18 cellular contexts compared by ENCODE assay signal in genomic region chr3:173748140-173748539, GRCh38.
"Had no signal": no experiment of that assay in that cellular context is flagged by ENCODE, and none has a peak within 500 bp of the region (broad histone marks: within the 10 kb centered on the region; RNA-seq: fewer than 3 reads in every experiment).

No MANE protein-coding gene starts in this region.

- H3K4me3 Mint-ChIP-seq: activated CD4-positive, alpha-beta memory T cell treated with anti-CD3 and anti-CD28 coated beads for 36 hours; activated CD4-positive, alpha-beta T cell treated with anti-CD3 and anti-CD28 coated beads for 36 hours; activated naive CD4-positive, alpha-beta T cell treated with anti-CD3 and anti-CD28 coated beads, Interleukin-2, amount 10 ng/mL, durations not matched to agents 7 days and 5 days; activated T-cell treated with anti-CD3 and anti-CD28 coated beads, Interleukin-2, amount 50 U/mL, for 24 hours; natural killer cell treated with Interleukin-12 subunit alpha and Interleukin-12 subunit beta and Interleukin-15 and Interleukin-18, amount 100 ng/mL, for 72 hours had no signal

- H3K27ac Mint-ChIP-seq: activated CD4-positive, alpha-beta memory T cell treated with anti-CD3 and anti-CD28 coated beads for 36 hours; activated CD4-positive, alpha-beta T cell treated with anti-CD3 and anti-CD28 coated beads for 36 hours; activated naive CD4-positive, alpha-beta T cell treated with anti-CD3 and anti-CD28 coated beads, Interleukin-2, amount 10 ng/mL, durations not matched to agents 7 days and 5 days; activated T-cell treated with anti-CD3 and anti-CD28 coated beads, Interleukin-2, amount 50 U/mL, for 24 hours; natural killer cell treated with Interleukin-12 subunit alpha and Interleukin-12 subunit beta and Interleukin-15 and Interleukin-18, amount 100 ng/mL, for 72 hours had no signal

- H3K4me1 Mint-ChIP-seq: activated CD4-positive, alpha-beta T cell treated with anti-CD3 and anti-CD28 coated beads for 36 hours; activated naive CD4-positive, alpha-beta T cell treated with anti-CD3 and anti-CD28 coated beads, Interleukin-2, amount 10 ng/mL, durations not matched to agents 7 days and 5 days had no signal

- H3K27me3 ChIP-seq: ascending aorta, cardiac muscle cell, transverse colon had no signal

- H3K36me3 Mint-ChIP-seq: activated CD4-positive, alpha-beta memory T cell treated with anti-CD3 and anti-CD28 coated beads for 36 hours; activated naive CD4-positive, alpha-beta T cell treated with anti-CD3 and anti-CD28 coated beads, Interleukin-2, amount 10 ng/mL, durations not matched to agents 7 days and 5 days; natural killer cell treated with Interleukin-12 subunit alpha and Interleukin-12 subunit beta and Interleukin-15 and Interleukin-18, amount 100 ng/mL, for 72 hours had no signal

- H3K9me3 Mint-ChIP-seq: activated naive CD4-positive, alpha-beta T cell treated with anti-CD3 and anti-CD28 coated beads, Interleukin-2, amount 10 ng/mL, durations not matched to agents 7 days and 5 days; activated T-cell treated with anti-CD3 and anti-CD28 coated beads, Interleukin-2, amount 50 U/mL, for 24 hours had no signal

- H3K27me3 Mint-ChIP-seq: activated CD4-positive, alpha-beta memory T cell treated with anti-CD3 and anti-CD28 coated beads for 36 hours; activated CD4-positive, alpha-beta T cell treated with anti-CD3 and anti-CD28 coated beads for 36 hours; activated naive CD4-positive, alpha-beta T cell treated with anti-CD3 and anti-CD28 coated beads, Interleukin-2, amount 10 ng/mL, durations not matched to agents 7 days and 5 days; activated T-cell treated with anti-CD3 and anti-CD28 coated beads, Interleukin-2, amount 50 U/mL, for 24 hours; natural killer cell treated with Interleukin-12 subunit alpha and Interleukin-12 subunit beta and Interleukin-15 and Interleukin-18, amount 100 ng/mL, for 72 hours had no signal

- H3K4me3 ChIP-seq: ascending aorta, cardiac muscle cell, skin epidermis, transverse colon had no signal

- H3K4me1 ChIP-seq: ascending aorta, transverse colon had no signal

- H3K36me3 ChIP-seq: ascending aorta, cardiac muscle cell, transverse colon had no signal

- H3K9me3 ChIP-seq: ascending aorta, transverse colon had no signal

- FAIRE-seq: endometrium had no signal

- H3K27ac ChIP-seq: ascending aorta, cardiac muscle cell, skin epidermis, transverse colon had no signal

- DNase-seq: activated CD4-positive, alpha-beta memory T cell treated with anti-CD3 and anti-CD28 coated beads for 36 hours; activated CD4-positive, alpha-beta T cell treated with anti-CD3 and anti-CD28 coated beads for 36 hours; activated naive CD4-positive, alpha-beta T cell treated with anti-CD3 and anti-CD28 coated beads, Interleukin-2, amount 10 ng/mL, durations not matched to agents 7 days and 5 days; activated T-cell treated with anti-CD3 and anti-CD28 coated beads, Interleukin-2, amount 50 U/mL, for 24 hours; foreskin melanocyte; head of caudate nucleus; mesenchymal stem cell; nucleus accumbens; posterior cingulate gyrus; stimulated activated CD4-positive, alpha-beta T cell treated with anti-CD3 and anti-CD28 coated beads, Interleukin-4, amount 100 ng/mL, for 24 hours; stimulated activated naive CD4-positive, alpha-beta T cell; T1000; transverse colon had no signal

- ATAC-seq: activated CD4-positive, alpha-beta T cell treated with anti-CD3 and anti-CD28 coated beads for 36 hours; natural killer cell treated with Interleukin-12 subunit alpha and Interleukin-12 subunit beta and Interleukin-15 and Interleukin-18, amount 100 ng/mL, for 72 hours had no signal
